Comparison of ENCODE assay signal across 8 cellular contexts in the genomic region with DNA sequence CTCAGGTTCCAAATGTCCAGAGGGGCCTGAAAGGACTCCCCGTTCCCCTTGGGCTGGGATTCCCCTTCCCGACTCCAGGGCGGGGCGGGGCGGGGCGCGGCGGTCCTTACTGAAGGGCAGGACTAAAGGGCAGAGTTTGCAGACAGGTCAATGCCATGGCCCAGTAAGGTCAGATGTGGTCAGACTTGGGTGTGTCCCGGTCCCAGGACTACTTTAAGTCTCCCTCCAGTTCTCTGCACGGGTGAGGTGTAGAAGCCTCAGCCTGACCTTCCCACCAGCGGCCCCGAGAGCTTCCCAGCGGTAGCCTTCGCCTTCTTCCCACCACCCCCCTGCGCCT. TPM values are rescaled to one million over a fixed set of nuclear protein-coding genes. Genes with fewer than 3 reads are reported as not detected.
DNase-seq lines count a peak whose midpoint lies in the region; ATAC-seq and TF ChIP-seq lines count a peak whose summit lies in the region.

No MANE protein-coding gene starts in this region.

- H3K27ac ChIP-seq in SJSA1 (no peak overlapping the region), skin epidermis (peak overlapping the region; percentile 58 to 100 (median 97))

- no peaks in the 10 kb centered on the region for H3K9me3 ChIP-seq in SJSA1 (replicated peaks)
- H3K9me3 ChIP-seq in iPS-18c (ENCODE audit: control insufficient read depth, insufficient read depth, low read length) = peaks cover 2% of the 10 kb centered on the region

- peak overlapping the region; percentile 49 for H3K4me3 ChIP-seq in SJSA1
- H3K4me3 ChIP-seq in astrocyte of the cerebellum (ENCODE audit: low read depth, low read length) = peak overlapping the region; percentile 74
- H3K4me3 ChIP-seq in iPS-18c (ENCODE audit: insufficient read depth, low read depth, low read length) = peak overlapping the region; percentile 85
- peak overlapping the region; percentile 64 to 83 (median 75) for H3K4me3 ChIP-seq in skin epidermis

- DNase-seq in SJSA1 (ENCODE audit: low read depth in 1 of 2, low spot score in 2 of 2) (no peak), astrocyte of the cerebellum (ENCODE audit: low read depth) (no peak), DMS153 treated with DMSO at 0.1 percent for 48 hours (lab: John Stamatoyannopoulos, UW; ENCODE audit: unreplicated experiment) (no peak), HT-29 (ENCODE audit: low spot score) (no peak), T1000 (lab: John Stamatoyannopoulos, UW) (no peak)

- H3K27me3 ChIP-seq in SJSA1 (replicated peaks) = peaks cover 7% of the 10 kb centered on the region

- no peaks in the 10 kb centered on the region for H3K36me3 ChIP-seq in SJSA1

- peaks cover 39% of the 10 kb centered on the region for H3K4me1 ChIP-seq in SJSA1 (replicated peaks)

- no peak for TF ChIP-seq CTCF in astrocyte of the cerebellum (IDR thresholded peaks at IDR 0.05; ENCODE audit: low read depth, low read length, missing control alignments)

- in situ Hi-C loops in astrocyte of the cerebellum (cut with HindIII; ENCODE audit: low sequenced_read_pairs) = no loop called here

- ATAC-seq in GM19324 (IDR thresholded peaks at IDR 0.05; ENCODE audit: low FRiP score, unreplicated experiment) = peak; percentile 0

RNA-seq across cellular contexts. Expression of a gene that starts 0.5 kb away (rescaled TPM):
- total RNA-seq in SJSA1 (2014; rRNA removed; shearing (Covaris generic)) = 0.34 and 0.85 TPM in 2 replicates
- 5.3 and 17.6 TPM in 2 replicates for total RNA-seq in HT-29 (2014; rRNA removed; shearing (Covaris generic))

RNA-seq across cellular contexts. Expression of a gene that starts 20.3 kb away (rescaled TPM):
- not detected in 2 replicates for total RNA-seq in SJSA1 (2014; rRNA removed; shearing (Covaris generic))
- 0.43 and 0.50 TPM in 2 replicates for total RNA-seq in HT-29 (2014; rRNA removed; shearing (Covaris generic))

RNA-seq across cellular contexts. Expression of a gene that starts 22.8 kb away (rescaled TPM):
- total RNA-seq in SJSA1 (2014; rRNA removed; shearing (Covaris generic)) = 90.7 and 148 TPM in 2 replicates
- total RNA-seq in HT-29 (2014; rRNA removed; shearing (Covaris generic)) = 71.8 and 89.4 TPM in 2 replicates

RNA-seq across cellular contexts. Expression of a gene that starts 23.3 kb away (rescaled TPM):
- total RNA-seq in SJSA1 (2014; rRNA removed; shearing (Covaris generic)) = 2.6 and 2.8 TPM in 2 replicates
- total RNA-seq in HT-29 (2014; rRNA removed; shearing (Covaris generic)) = 8.4 and 10.7 TPM in 2 replicates

RNA-seq across cellular contexts. Expression of a gene that starts 54.1 kb away (rescaled TPM):
- total RNA-seq in SJSA1 (2014; rRNA removed; shearing (Covaris generic)) = 58.3 and 101 TPM in 2 replicates
- 52.8 and 54.3 TPM in 2 replicates for total RNA-seq in HT-29 (2014; rRNA removed; shearing (Covaris generic))
